ENCODE assay signal across 9 cellular contexts in genomic region chr20:63750807-63751470, GRCh38. TPM values are rescaled to one million over a fixed set of nuclear protein-coding genes. Genes with fewer than 3 reads are reported as not detected.
DNase-seq lines count a peak whose midpoint lies in the region; ATAC-seq and TF ChIP-seq lines count a peak whose summit lies in the region.
"Had no signal": no experiment of that assay in that cellular context is flagged by ENCODE, and none has a peak within 500 bp of the region (broad histone marks: within the 10 kb centered on the region; RNA-seq: fewer than 3 reads in every experiment).

No MANE protein-coding gene starts in this region.

- peak overlapping the region; percentile 64 for H3K4me2 ChIP-seq in DND-41 (ENCODE audit: insufficient read depth, low read length)
- no peak overlapping the region for H3K4me2 ChIP-seq in MM.1S (ENCODE audit: low read depth, low read length)

- no peaks in the 10 kb centered on the region for H3K9me3 ChIP-seq in DND-41 (ENCODE audit: insufficient read depth, low read length, severe bottlenecking)
- H3K9me3 ChIP-seq in MM.1S (replicated peaks; ENCODE audit: insufficient read depth, low read length) = no peaks in the 10 kb centered on the region
- H3K9me3 ChIP-seq in body of pancreas = no peaks in the 10 kb centered on the region
- H3K9me3 ChIP-seq: SJSA1 had no signal

- no peaks in the 10 kb centered on the region for H4K20me1 ChIP-seq in DND-41 (ENCODE audit: insufficient read depth, low read length)
- no peaks in the 10 kb centered on the region for H4K20me1 ChIP-seq in MM.1S (ENCODE audit: insufficient read depth, low read length)

- no peaks in the 10 kb centered on the region for H3K36me3 Mint-ChIP-seq in natural killer cell

- H3K27ac Mint-ChIP-seq in natural killer cell = peak overlapping the region; percentile 43 to 73

- no peak for TF ChIP-seq POLR2A in body of pancreas (IDR thresholded peaks at IDR 0.05)

- intact Hi-C loops in natural killer cell (cut with micrococcal nuclease) (loop anchor here (5.0 kb wide), 1 partner anchor 124 kb away; the partner anchor contains the start of gene GMEB2), body of pancreas (cut with DNase I) (no loop called here)

- H3K9ac ChIP-seq in DND-41 (ENCODE audit: low read depth, low read length) (peak overlapping the region; percentile 44), MM.1S (ENCODE audit: low read length) (no peak overlapping the region)

- H3K4me1 Mint-ChIP-seq in natural killer cell = peaks cover 7 to 27% of the 10 kb centered on the region in 2 donors

- H3K4me1 ChIP-seq in DND-41 (ENCODE audit: insufficient read depth, low read length) = peaks cover 15% of the 10 kb centered on the region
- H3K4me1 ChIP-seq in MM.1S (ENCODE audit: low read length) = no peaks in the 10 kb centered on the region
- H3K4me1 ChIP-seq in body of pancreas = peaks cover 8% of the 10 kb centered on the region
- H3K4me1 ChIP-seq: SJSA1 had no signal

- no peaks in the 10 kb centered on the region for H3K27me3 Mint-ChIP-seq in natural killer cell (ENCODE audit: low read depth in 2 of 2)

- H3F3A ChIP-seq in MM.1S (ENCODE audit: insufficient read depth, low read length) = no peaks in the 10 kb centered on the region

- ATAC-seq in DND-41 (ENCODE audit: insufficient read depth, low read depth) (peak; percentile 87), natural killer cell (peak; percentile 58 to 88 (median 78)), body of pancreas (no peak)

- H3K79me2 ChIP-seq in DND-41 (ENCODE audit: insufficient read depth, low read length) (no peaks in the 10 kb centered on the region), MM.1S (ENCODE audit: low read length) (no peaks in the 10 kb centered on the region)

- 73 to 76% methylated on average over 16 to 26 of the region's 26 CpGs for WGBS in body of pancreas, 2 donors

- DNase-seq in DND-41 (peak; percentile 75), SK-N-DZ (ENCODE audit: low spot score) (peak; percentile 58), activated T-helper 1 cell treated with Interleukin-2 at 50 U/mL for 16 hours (ENCODE audit: low read depth) (peak; percentile 55), natural killer cell (peak; percentile 41), MM.1S (no peak), NCI-H2029 (lab: John Stamatoyannopoulos, UW) (no peak), epidermal melanocyte (ENCODE audit: insufficient read length, low spot score) (no peak), body of pancreas (no peak)

- H3K27ac ChIP-seq in DND-41 (ENCODE audit: low read length) = peak overlapping the region; percentile 72
- no peak overlapping the region for H3K27ac ChIP-seq in MM.1S (ENCODE audit: low read length)
- H3K27ac ChIP-seq in body of pancreas = no peak overlapping the region
- H3K27ac ChIP-seq: SJSA1 had no signal

- H3K4me3 Mint-ChIP-seq in natural killer cell = peak overlapping the region; percentile 59

- H3K9me2 ChIP-seq in MM.1S (replicated peaks; ENCODE audit: insufficient read depth, low read length) = no peaks in the 10 kb centered on the region

- no peaks in the 10 kb centered on the region for H3K9me3 Mint-ChIP-seq in natural killer cell

- TF ChIP-seq CTCF in DND-41 (IDR thresholded peaks at IDR 0.05; ENCODE audit: borderline replicate concordance, extremely low read depth, low read length, poor library complexity, severe bottlenecking) = no peak
- TF ChIP-seq CTCF in natural killer cell (IDR thresholded peaks at IDR 0.05) = no peak
- no peak for TF ChIP-seq CTCF in MM.1S (IDR thresholded peaks at IDR 0.05; ENCODE audit: low read length)
- TF ChIP-seq CTCF in body of pancreas (IDR thresholded peaks at IDR 0.05) = no peak

- H3K36me3 ChIP-seq in DND-41 (ENCODE audit: insufficient read depth, low read length) = no peaks in the 10 kb centered on the region
- no peaks in the 10 kb centered on the region for H3K36me3 ChIP-seq in MM.1S (replicated peaks; ENCODE audit: insufficient read depth, low read length)
- no peaks in the 10 kb centered on the region for H3K36me3 ChIP-seq in body of pancreas (replicated peaks in 1 of 2; ENCODE audit: insufficient read depth in 1 of 2, low read depth in 2 of 2)
- H3K36me3 ChIP-seq: SJSA1 had no signal

- H3K27me3 ChIP-seq in DND-41 (ENCODE audit: insufficient read depth, low read length, poor library complexity) (no peaks in the 10 kb centered on the region), MM.1S (replicated peaks; ENCODE audit: insufficient read depth, low read length) (peaks cover 48% of the 10 kb centered on the region), body of pancreas (no peaks in the 10 kb centered on the region)
- H3K27me3 ChIP-seq: SJSA1 had no signal

- H2AFZ ChIP-seq in DND-41 (ENCODE audit: low read depth, low read length) (peak overlapping the region; percentile 72), MM.1S (ENCODE audit: low read length) (no peak overlapping the region)

- peak overlapping the region in 1 of 2 experiments; percentile 43; a peak in 2 of 4 replicates for H3K4me3 ChIP-seq in DND-41 (ENCODE audit: low read depth in 1 of 2, low read length in 2 of 2)
- no peak overlapping the region for H3K4me3 ChIP-seq in MM.1S (ENCODE audit: low read length)
- H3K4me3 ChIP-seq in body of pancreas = no peak overlapping the region
- H3K4me3 ChIP-seq: SJSA1 had no signal

RNA-seq across cellular contexts. Expression of gene SLC2A4RG, which starts 11.4 kb away (rescaled TPM):
- polyA plus RNA-seq in SK-N-DZ (2014; cell fraction: cytosol; rRNA removed) = 50.4 and 67.1 TPM in 2 replicates
- polyA plus RNA-seq in SK-N-DZ (2014; cell fraction: nucleus; rRNA removed) = 316 and 353 TPM in 2 replicates
- total RNA-seq in natural killer cell (100 to 1,000 TPM in 1 of 3 donors, 10 to 100 TPM in 2; 90.4 to 100 (median 95.5) TPM), body of pancreas (10 to 100 TPM; 30.9 to 69.5 TPM)

RNA-seq across cellular contexts. Expression of gene LIME1, which starts 14.5 kb away (rescaled TPM):
- polyA plus RNA-seq in SK-N-DZ (2014; cell fraction: cytosol; rRNA removed) = 22.8 and 33.6 TPM in 2 replicates
- polyA plus RNA-seq in SK-N-DZ (2014; cell fraction: nucleus; rRNA removed) = 394 and 517 TPM in 2 replicates
- 10 to 100 TPM; 86.5 to 94.4 (median 91.7) TPM for total RNA-seq in natural killer cell
- 10 to 100 TPM in 1 of 2 donors, 1 to 10 TPM in 1; 4.9 to 14.0 TPM for total RNA-seq in body of pancreas

RNA-seq across cellular contexts. Expression of gene ZGPAT, which starts 43.1 kb away (rescaled TPM):
- 22.1 and 62.6 TPM in 2 replicates for polyA plus RNA-seq in SK-N-DZ (2014; cell fraction: cytosol; rRNA removed)
- polyA plus RNA-seq in SK-N-DZ (2014; cell fraction: nucleus; rRNA removed) = 151 and 241 TPM in 2 replicates
- 10 to 100 TPM; 39.3 to 47.7 (median 46.1) TPM for total RNA-seq in natural killer cell
- total RNA-seq in body of pancreas = 10 to 100 TPM; 16.6 to 53.1 TPM

RNA-seq across cellular contexts. Expression of gene ARFRP1, which starts 43.2 kb away (rescaled TPM):
- polyA plus RNA-seq in SK-N-DZ (2014; cell fraction: cytosol; rRNA removed) = 72.1 and 74.1 TPM in 2 replicates
- 137 and 172 TPM in 2 replicates for polyA plus RNA-seq in SK-N-DZ (2014; cell fraction: nucleus; rRNA removed)
- total RNA-seq in natural killer cell = 10 to 100 TPM; 43.9 to 55.8 (median 50.6) TPM
- total RNA-seq in body of pancreas = 10 to 100 TPM; 22.6 to 23.4 TPM

RNA-seq across cellular contexts. Expression of gene TNFRSF6B, which starts 54.5 kb away (rescaled TPM):
- 0.69 and 1.8 TPM in 2 replicates for polyA plus RNA-seq in SK-N-DZ (2014; cell fraction: cytosol; rRNA removed)
- polyA plus RNA-seq in SK-N-DZ (2014; cell fraction: nucleus; rRNA removed) = 2.0 and 15.0 TPM in 2 replicates
- total RNA-seq in natural killer cell = not detected
- 10 to 100 TPM in 1 of 2 donors, 1 to 10 TPM in 1; 9.9 to 13.8 TPM for total RNA-seq in body of pancreas

Comparison
In these comparisons a context has a peak if more than half of its experiments do, and no peak if none do; other contexts are left out.
1. DNase-seq: peak in DND-41 (single experiment), SK-N-DZ (single experiment), activated T-helper 1 cell treated with Interleukin-2 at 50 U/mL for 16 hours (single experiment) and natural killer cell (single experiment); none in MM.1S (single experiment), NCI-H2029 (single experiment), epidermal melanocyte (single experiment) and body of pancreas (0 of 4).
2. RNA of gene LIME1, which starts 14.5 kb away (total RNA-seq): 86.5 to 94.4 TPM in natural killer cell; 4.9 to 14.0 TPM in body of pancreas; every median in the first group is over 4 times any median in the second.